ENCODE assay signal across 29 cellular contexts in genomic region chr1:230743874-230744273, GRCh38. TPM values are rescaled to one million over a fixed set of nuclear protein-coding genes. Genes with fewer than 3 reads are reported as not detected.
DNase-seq lines count a peak whose midpoint lies in the region; ATAC-seq and TF ChIP-seq lines count a peak whose summit lies in the region.
"Had no signal": no experiment of that assay in that cellular context is flagged by ENCODE, and none has a peak within 500 bp of the region (broad histone marks: within the 10 kb centered on the region; RNA-seq: fewer than 3 reads in every experiment).

No MANE protein-coding gene starts in this region.

- H3K4me3 Mint-ChIP-seq in brain (peak overlapping the region in 1 of 5 experiments; percentile 68), nephron (no peak overlapping the region)
- no peak overlapping the region for H3K4me3 Mint-ChIP-seq in activated T-cell treated with anti-CD3 and anti-CD28 coated beads, Interleukin-2, amount 50 U/mL, for 4 hours
- H3K4me3 Mint-ChIP-seq: activated CD4-positive, alpha-beta memory T cell treated with anti-CD3 and anti-CD28 coated beads, Interleukin-2, amount 10 ng/mL, durations not matched to agents 7 days and 5 days; activated naive CD8-positive, alpha-beta T cell; CD4-positive, alpha-beta memory T cell had no signal

- DNase-seq in NCI-H1694 (lab: John Stamatoyannopoulos, UW) (peak; percentile 47), NCI-H1694 treated with DMSO at 0.1 percent for 48 hours (lab: John Stamatoyannopoulos, UW) (no peak), NCI-H1092 treated with DMSO at 0.1 percent for 48 hours (lab: John Stamatoyannopoulos, UW) (peak; percentile 33), WERI-Rb-1 (no peak), SKM-1 treated with dmso at 0.1 percent for 144 hours (lab: John Stamatoyannopoulos, UW; ENCODE audit: unreplicated experiment) (no peak)
- DNase-seq in activated T-cell treated with anti-CD3 and anti-CD28 coated beads, Interleukin-2, amount 50 U/mL, for 4 hours = no peak
- DNase-seq: activated CD4-positive, alpha-beta memory T cell treated with anti-CD3 and anti-CD28 coated beads, Interleukin-2, amount 10 ng/mL, durations not matched to agents 7 days and 5 days; activated CD8-positive, alpha-beta memory T cell treated with anti-CD3 and anti-CD28 coated beads, Interleukin-2, amount 50 U/mL, for 48 hours; aorta; CD4-positive, alpha-beta memory T cell; foreskin melanocyte; H7; Kasumi-1; left cardiac atrium; MV-4-11; NCI-H187 treated with DMSO at 0.1 percent for 48 hours; stimulated activated CD4-positive, alpha-beta T cell treated with anti-CD3 and anti-CD28 coated beads, Interleukin-15, amount 100 ng/mL, for 24 hours; stimulated activated naive CD8-positive, alpha-beta T cell treated with anti-CD3 and anti-CD28 coated beads, Interleukin-15, Interleukin-2, amounts not matched to agents 100 U/mL and 50 U/mL, for 24 hours; T-helper 1 cell had no signal

- peak overlapping the region; percentile 54 to 94 (median 88) for H3K27ac Mint-ChIP-seq in brain
- H3K27ac Mint-ChIP-seq in nephron = peak overlapping the region; percentile 53 to 75 (median 75)
- H3K27ac Mint-ChIP-seq: activated CD4-positive, alpha-beta memory T cell treated with anti-CD3 and anti-CD28 coated beads, Interleukin-2, amount 10 ng/mL, durations not matched to agents 7 days and 5 days; activated naive CD8-positive, alpha-beta T cell; activated T-helper 2 cell treated with anti-CD3 and anti-CD28 coated beads, Interferon-gamma antibody, Interleukin-2, Interleukin-4, amounts not matched to agents 10 μg/mL and 5 μg/mL and 100 μg/mL, durations not matched to agents 14 hours and 24 hours and 36 hours had no signal

- H3K9me3 ChIP-seq in WERI-Rb-1 (ENCODE audit: severe bottlenecking) = no peaks in the 10 kb centered on the region
- H3K9me3 ChIP-seq: esophagus muscularis mucosa, neutrophil, prostate gland, thoracic aorta had no signal

- ATAC-seq in activated T-cell treated with anti-CD3 and anti-CD28 coated beads, Interleukin-2, amount 50 U/mL, for 4 hours = no peak
- ATAC-seq: activated CD4-positive, CD25-positive, alpha-beta regulatory T cell treated with anti-CD3 and anti-CD28 coated beads, Interleukin-2, amount 50 U/mL, for 24 hours; left cardiac atrium; stimulated activated naive CD8-positive, alpha-beta T cell treated with anti-CD3 and anti-CD28 coated beads, Interleukin-15, Interleukin-2, amounts not matched to agents 100 U/mL and 50 U/mL, for 24 hours had no signal

- TF ChIP-seq CTCF in brain (conservative IDR thresholded peaks at IDR 0.05) (no peak), nephron (IDR thresholded peaks at IDR 0.05; ENCODE audit: unreplicated experiment in 3 of 3) (no peak), WERI-Rb-1 (IDR thresholded peaks at IDR 0.05; ENCODE audit: low read depth, low read length) (no peak)

- H3K4me1 Mint-ChIP-seq in brain (peaks cover 47% of the 10 kb centered on the region), nephron (peaks cover 22% of the 10 kb centered on the region)
- no peaks in the 10 kb centered on the region for H3K4me1 Mint-ChIP-seq in activated T-cell treated with anti-CD3 and anti-CD28 coated beads, Interleukin-2, amount 50 U/mL, for 4 hours (ENCODE audit: low read depth)
- H3K4me1 Mint-ChIP-seq: activated CD4-positive, alpha-beta memory T cell treated with anti-CD3 and anti-CD28 coated beads, Interleukin-2, amount 10 ng/mL, durations not matched to agents 7 days and 5 days had no signal

- no peak overlapping the region for H3K4me3 ChIP-seq in WERI-Rb-1 (ENCODE audit: low read depth, low read length)
- H3K4me3 ChIP-seq: esophagus muscularis mucosa, prostate gland, thoracic aorta had no signal

- H3K27ac ChIP-seq in WERI-Rb-1 = no peak overlapping the region
- H3K27ac ChIP-seq: esophagus muscularis mucosa, neutrophil, prostate gland, thoracic aorta had no signal

- H3K9me3 Mint-ChIP-seq in brain (peaks cover 0 to 6% (median 0%) of the 10 kb centered on the region in 5 experiments), nephron (no peaks in the 10 kb centered on the region)
- no peaks in the 10 kb centered on the region for H3K9me3 Mint-ChIP-seq in activated T-cell treated with anti-CD3 and anti-CD28 coated beads, Interleukin-2, amount 50 U/mL, for 4 hours
- H3K9me3 Mint-ChIP-seq: activated CD4-positive, alpha-beta memory T cell treated with anti-CD3 and anti-CD28 coated beads, Interleukin-2, amount 10 ng/mL, durations not matched to agents 7 days and 5 days; activated T-helper 2 cell treated with anti-CD3 and anti-CD28 coated beads, Interferon-gamma antibody, Interleukin-2, Interleukin-4, amounts not matched to agents 10 μg/mL and 5 μg/mL and 100 μg/mL, durations not matched to agents 14 hours and 24 hours and 36 hours; CD4-positive, alpha-beta memory T cell had no signal

- no peaks in the 10 kb centered on the region for H3K36me3 Mint-ChIP-seq in brain
- no peaks in the 10 kb centered on the region for H3K36me3 Mint-ChIP-seq in nephron (ENCODE audit: low read depth)
- no peaks in the 10 kb centered on the region for H3K36me3 Mint-ChIP-seq in activated T-cell treated with anti-CD3 and anti-CD28 coated beads, Interleukin-2, amount 50 U/mL, for 4 hours (ENCODE audit: insufficient read depth)
- H3K36me3 Mint-ChIP-seq: activated naive CD8-positive, alpha-beta T cell; CD4-positive, alpha-beta memory T cell had no signal

- no peaks in the 10 kb centered on the region for H3K27me3 ChIP-seq in WERI-Rb-1 (ENCODE audit: insufficient read depth, low read depth, severe bottlenecking)

- H3K27me3 Mint-ChIP-seq in brain (peaks cover 3% of the 10 kb centered on the region), nephron (ENCODE audit: low read depth) (no peaks in the 10 kb centered on the region)
- peaks cover 16% of the 10 kb centered on the region for H3K27me3 Mint-ChIP-seq in activated T-cell treated with anti-CD3 and anti-CD28 coated beads, Interleukin-2, amount 50 U/mL, for 4 hours (ENCODE audit: low read depth)

- no peaks in the 10 kb centered on the region for H3K36me3 ChIP-seq in WERI-Rb-1
- H3K36me3 ChIP-seq: esophagus muscularis mucosa, neutrophil, prostate gland, thoracic aorta had no signal

RNA-seq across cellular contexts. Expression of gene CAPN9, which starts 3.3 kb away (rescaled TPM):
- polyA plus RNA-seq in brain (ENCODE audit: insufficient read depth, low read depth, low replicate concordance) = 2.0 TPM
- total RNA-seq in activated T-cell treated with anti-CD3 and anti-CD28 coated beads, Interleukin-2, amount 50 U/mL, for 4 hours = not detected
- total RNA-seq: activated CD4-positive, alpha-beta memory T cell treated with anti-CD3 and anti-CD28 coated beads, Interleukin-2, amount 10 ng/mL, durations not matched to agents 7 days and 5 days; activated T-helper 2 cell treated with anti-CD3 and anti-CD28 coated beads, Interferon-gamma antibody, Interleukin-2, Interleukin-4, amounts not matched to agents 10 μg/mL and 5 μg/mL and 100 μg/mL, durations not matched to agents 14 hours and 24 hours and 36 hours; aorta; CD4-positive, alpha-beta memory T cell; esophagus muscularis mucosa had no signal

RNA-seq across cellular contexts. Expression of gene AGT, which starts 30.0 kb away (rescaled TPM):
- polyA plus RNA-seq in brain (ENCODE audit: insufficient read depth, low read depth, low replicate concordance) = 162 TPM
- under 1 TPM; 0.66 to 0.79 (median 0.68) TPM for total RNA-seq in activated T-cell treated with anti-CD3 and anti-CD28 coated beads, Interleukin-2, amount 50 U/mL, for 4 hours
- total RNA-seq: activated CD4-positive, alpha-beta memory T cell treated with anti-CD3 and anti-CD28 coated beads, Interleukin-2, amount 10 ng/mL, durations not matched to agents 7 days and 5 days; activated T-helper 2 cell treated with anti-CD3 and anti-CD28 coated beads, Interferon-gamma antibody, Interleukin-2, Interleukin-4, amounts not matched to agents 10 μg/mL and 5 μg/mL and 100 μg/mL, durations not matched to agents 14 hours and 24 hours and 36 hours; CD4-positive, alpha-beta memory T cell; NCI-H460 had no signal
- polyA plus RNA-seq: CD4-positive, alpha-beta memory T cell had no signal

Comparison
In these comparisons a context has a peak if more than half of its experiments do, and no peak if none do; other contexts are left out.
1. DNase-seq: peak in NCI-H1694 (single experiment) and NCI-H1092 treated with DMSO at 0.1 percent for 48 hours (single experiment); none in NCI-H1694 treated with DMSO at 0.1 percent for 48 hours (single experiment), WERI-Rb-1 (single experiment), SKM-1 treated with dmso at 0.1 percent for 144 hours (single experiment) and activated T-cell treated with anti-CD3 and anti-CD28 coated beads, Interleukin-2, amount 50 U/mL, for 4 hours (single experiment).